ENCODE assay signal across 7 cellular contexts in genomic region chr15:43799209-43799944, GRCh38. TPM values are rescaled to one million over a fixed set of nuclear protein-coding genes. Genes with fewer than 3 reads are reported as not detected.
DNase-seq lines count a peak whose midpoint lies in the region; ATAC-seq and TF ChIP-seq lines count a peak whose summit lies in the region.

No MANE protein-coding gene starts in this region.

- no peak for TF ChIP-seq POLR2A in spleen (IDR thresholded peaks at IDR 0.05)

- H3K4me3 ChIP-seq in H7 (ENCODE audit: insufficient read depth, low read depth, low read length), result no peak overlapping the region
- peak overlapping the region in 1 of 8 donors; percentile 83 for H3K4me3 ChIP-seq in spleen

- peak overlapping the region; percentile 52 for H3K27ac Mint-ChIP-seq in endothelial cell (ENCODE audit: unreplicated experiment)

- ATAC-seq in HG03108 (IDR thresholded peaks at IDR 0.05; ENCODE audit: unreplicated experiment), result no peak

- intact Hi-C loops in spleen (cut with DNase I; ENCODE audit: low total_unique reads), result no loop called here

- WGBS in spleen, 5 donors, result 88 to 92% (median 90%) methylated on average over 16 of the region's 16 CpGs

- H3K4me3 Mint-ChIP-seq in endothelial cell (ENCODE audit: unreplicated experiment), result peak overlapping the region; percentile 100

- H3K4me1 ChIP-seq in spleen, result peaks cover 17 to 72% (median 51%) of the 10 kb centered on the region in 6 donors

- H3K9me3 Mint-ChIP-seq in endothelial cell (ENCODE audit: unreplicated experiment), result no peaks in the 10 kb centered on the region

- no peaks in the 10 kb centered on the region for H3K27me3 ChIP-seq in H7 (ENCODE audit: control insufficient read depth, insufficient read depth, low read length)
- H3K27me3 ChIP-seq in spleen (replicated peaks in 1 of 7), result no peaks in the 10 kb centered on the region

- no peak for TF ChIP-seq CTCF in endothelial cell (IDR thresholded peaks at IDR 0.05; ENCODE audit: unreplicated experiment)
- no peak for TF ChIP-seq CTCF in spleen (IDR thresholded peaks at IDR 0.05 in 8 of 11, conservative IDR thresholded peaks at IDR 0.05 in 3 of 11)

- H3K36me3 ChIP-seq in H7 (replicated peaks; ENCODE audit: control insufficient read depth, insufficient read depth, low read length) (peaks cover 14% of the 10 kb centered on the region), spleen (peaks cover 0 to 88% (median 46%) of the 10 kb centered on the region in 6 donors)

- H3K9me3 ChIP-seq in spleen, result no peaks in the 10 kb centered on the region

- H3K4me1 Mint-ChIP-seq in endothelial cell (ENCODE audit: unreplicated experiment), result peaks cover 37% of the 10 kb centered on the region

- H3K27ac ChIP-seq in spleen, result peak overlapping the region in 7 of 8 donors; percentile 88 to 93 (median 90)

- peaks cover 11% of the 10 kb centered on the region for H3K27me3 Mint-ChIP-seq in endothelial cell (ENCODE audit: unreplicated experiment)

- DNase-seq in H7, result peak; percentile 38
- DNase-seq in NCI-H774 (lab: John Stamatoyannopoulos, UW), result peak; percentile 30
- no peak for DNase-seq in endothelial cell (ENCODE audit: low spot score)
- no peak for DNase-seq in spleen
- DNase-seq in GDM1 (lab: John Stamatoyannopoulos, UW), result no peak
- DNase-seq in activated CD8-positive, alpha-beta memory T cell treated with anti-CD3 and anti-CD28 coated beads, Interleukin-2, amount 50 U/mL, for 48 hours, result no peak

- H3K36me3 Mint-ChIP-seq in endothelial cell (ENCODE audit: low read depth, unreplicated experiment), result peaks cover 53% of the 10 kb centered on the region

RNA-seq across cellular contexts. Expression of gene SERINC4, which starts 0.6 kb away (rescaled TPM):
- 0.22 and 0.38 TPM in 2 replicates for total RNA-seq in H7 (2014; rRNA removed; shearing (Covaris generic))
- total RNA-seq in endothelial cell (ENCODE audit: unreplicated experiment) (not detected), spleen (not detected)
- under 1 TPM; 0.09 to 0.29 (median 0.24) TPM for polyA plus RNA-seq in spleen

RNA-seq across cellular contexts. Expression of gene HYPK, which starts 1.0 kb away (rescaled TPM):
- 6.3 and 8.6 TPM in 2 replicates for total RNA-seq in H7 (2014; rRNA removed; shearing (Covaris generic))
- total RNA-seq in endothelial cell (ENCODE audit: unreplicated experiment) (6.5 TPM), spleen (10 to 100 TPM in 4 of 7 donors, 1 to 10 TPM in 3; 7.5 to 29.2 (median 10.1) TPM)
- polyA plus RNA-seq in spleen, result 10 to 100 TPM in 1 of 3 donors, 1 to 10 TPM in 2; 2.4 to 35.8 (median 7.8) TPM

RNA-seq across cellular contexts. Expression of gene SERF2, which starts 7.3 kb away (rescaled TPM):
- 372 and 456 TPM in 2 replicates for total RNA-seq in H7 (2014; rRNA removed; shearing (Covaris generic))
- 845 TPM for total RNA-seq in endothelial cell (ENCODE audit: unreplicated experiment)
- total RNA-seq in spleen, result 1,000 to 10,000 TPM in 1 of 7 donors, 100 to 1,000 TPM in 6; 566 to 1,001 (median 658) TPM
- 1,000 to 10,000 TPM; 1,442 to 2,199 (median 1,832) TPM for polyA plus RNA-seq in spleen

RNA-seq across cellular contexts. Expression of gene ELL3, which starts 22.6 kb away (rescaled TPM):
- total RNA-seq in H7 (2014; rRNA removed; shearing (Covaris generic)), result 14.7 and 17.6 TPM in 2 replicates
- total RNA-seq in endothelial cell (ENCODE audit: unreplicated experiment), result 1.9 TPM
- total RNA-seq in spleen, result 1 to 10 TPM; 1.7 to 9.8 (median 3.0) TPM
- polyA plus RNA-seq in spleen, result 10 to 100 TPM in 1 of 3 donors, 1 to 10 TPM in 2; 5.1 to 44.4 (median 6.0) TPM

RNA-seq across cellular contexts. Expression of gene MFAP1, which starts 25.1 kb away (rescaled TPM):
- 25.3 and 29.8 TPM in 2 replicates for total RNA-seq in H7 (2014; rRNA removed; shearing (Covaris generic))
- total RNA-seq in endothelial cell (ENCODE audit: unreplicated experiment), result 28.6 TPM
- total RNA-seq in spleen, result 10 to 100 TPM; 15.2 to 18.8 (median 16.7) TPM
- polyA plus RNA-seq in spleen, result 10 to 100 TPM in 2 of 3 donors, 1 to 10 TPM in 1; 7.9 to 14.9 (median 12.1) TPM

Comparison
In these comparisons a context has a peak if more than half of its experiments do, and no peak if none do; other contexts are left out.
1. DNase-seq: peak in H7 (single experiment) and NCI-H774 (single experiment); none in endothelial cell (single experiment), spleen (single experiment), GDM1 (single experiment) and activated CD8-positive, alpha-beta memory T cell treated with anti-CD3 and anti-CD28 coated beads, Interleukin-2, amount 50 U/mL, for 48 hours (single experiment).